ENCODE assay signal across 1 cellular context in the genomic region with DNA sequence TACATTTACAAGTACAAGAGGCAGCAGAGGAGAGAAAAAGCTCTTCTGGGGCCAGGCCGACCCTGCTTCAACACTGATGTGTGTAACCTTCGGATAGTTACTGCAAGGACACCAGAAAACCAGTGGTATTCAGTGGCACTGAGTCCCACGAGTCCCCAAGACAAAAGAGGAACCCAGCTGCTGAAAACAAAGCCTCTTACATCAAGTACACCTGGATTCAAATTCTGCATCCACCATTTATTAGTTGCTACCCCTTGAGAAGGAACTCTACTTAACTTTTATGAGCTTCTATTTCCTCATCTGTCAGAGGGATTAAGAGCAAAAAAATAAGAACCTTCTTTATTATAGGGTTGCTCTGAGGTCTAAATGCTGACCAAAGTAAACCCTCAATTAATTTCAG.
TF ChIP-seq lines count a peak whose summit lies in the region.

No MANE protein-coding gene starts in this region.

TF ChIP-seq in HepG2, 621 proteins besides CTCF, POLR2A, EP300 and RAD21:
- TF ChIP-seq, protein P1, sequence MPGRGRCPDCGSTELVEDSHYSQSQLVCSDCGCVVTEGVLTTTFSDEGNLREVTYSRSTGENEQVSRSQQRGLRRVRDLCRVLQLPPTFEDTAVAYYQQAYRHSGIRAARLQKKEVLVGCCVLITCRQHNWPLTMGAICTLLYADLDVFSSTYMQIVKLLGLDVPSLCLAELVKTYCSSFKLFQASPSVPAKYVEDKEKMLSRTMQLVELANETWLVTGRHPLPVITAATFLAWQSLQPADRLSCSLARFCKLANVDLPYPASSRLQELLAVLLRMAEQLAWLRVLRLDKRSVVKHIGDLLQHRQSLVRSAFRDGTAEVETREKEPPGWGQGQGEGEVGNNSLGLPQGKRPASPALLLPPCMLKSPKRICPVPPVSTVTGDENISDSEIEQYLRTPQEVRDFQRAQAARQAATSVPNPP (CRISPR knock-in tag; IDR thresholded peaks at IDR 0.05) = no peak
- TF ChIP-seq NR2C2 (CRISPR knock-in tag; IDR thresholded peaks at IDR 0.05; ENCODE audit: borderline replicate concordance) (no peak), MBNL3 (CRISPR knock-in tag; conservative IDR thresholded peaks at IDR 0.05) (no peak), ZNF550 (CRISPR knock-in tag; IDR thresholded peaks at IDR 0.05; ENCODE audit: borderline replicate concordance) (no peak), EZH2 (conservative IDR thresholded peaks at IDR 0.05; ENCODE audit: low read depth, low read length) (no peak), RXRA (CRISPR knock-in tag; IDR thresholded peaks at IDR 0.05) (no peak), ZNF564 (CRISPR knock-in tag; IDR thresholded peaks at IDR 0.05) (no peak), HNF4G (IDR thresholded peaks at IDR 0.05; ENCODE audit: borderline replicate concordance, low read depth, low read length) (no peak), HNF4G (CRISPR knock-in tag; IDR thresholded peaks at IDR 0.05; ENCODE audit: borderline replicate concordance, low read depth) (no peak), ZNF350 (CRISPR knock-in tag; IDR thresholded peaks at IDR 0.05; ENCODE audit: borderline replicate concordance, low read depth) (no peak), SRSF1 (optimal IDR thresholded peaks at IDR 0.05; ENCODE audit: low read depth, low read length) (no peak), REXO4 (CRISPR knock-in tag; IDR thresholded peaks at IDR 0.05; ENCODE audit: borderline replicate concordance) (no peak), ZNF431 (CRISPR knock-in tag; IDR thresholded peaks at IDR 0.05; ENCODE audit: borderline replicate concordance, low read depth) (no peak), ZNF274 (CRISPR knock-in tag; IDR thresholded peaks at IDR 0.05) (no peak), SIN3B (IDR thresholded peaks at IDR 0.05; ENCODE audit: low read length) (no peak), TBL1XR1 (IDR thresholded peaks at IDR 0.05; ENCODE audit: borderline replicate concordance, low read length, partially characterized antibody) (no peak), ZNF891 (CRISPR knock-in tag; IDR thresholded peaks at IDR 0.05) (no peak)
- TF ChIP-seq, protein P2, sequence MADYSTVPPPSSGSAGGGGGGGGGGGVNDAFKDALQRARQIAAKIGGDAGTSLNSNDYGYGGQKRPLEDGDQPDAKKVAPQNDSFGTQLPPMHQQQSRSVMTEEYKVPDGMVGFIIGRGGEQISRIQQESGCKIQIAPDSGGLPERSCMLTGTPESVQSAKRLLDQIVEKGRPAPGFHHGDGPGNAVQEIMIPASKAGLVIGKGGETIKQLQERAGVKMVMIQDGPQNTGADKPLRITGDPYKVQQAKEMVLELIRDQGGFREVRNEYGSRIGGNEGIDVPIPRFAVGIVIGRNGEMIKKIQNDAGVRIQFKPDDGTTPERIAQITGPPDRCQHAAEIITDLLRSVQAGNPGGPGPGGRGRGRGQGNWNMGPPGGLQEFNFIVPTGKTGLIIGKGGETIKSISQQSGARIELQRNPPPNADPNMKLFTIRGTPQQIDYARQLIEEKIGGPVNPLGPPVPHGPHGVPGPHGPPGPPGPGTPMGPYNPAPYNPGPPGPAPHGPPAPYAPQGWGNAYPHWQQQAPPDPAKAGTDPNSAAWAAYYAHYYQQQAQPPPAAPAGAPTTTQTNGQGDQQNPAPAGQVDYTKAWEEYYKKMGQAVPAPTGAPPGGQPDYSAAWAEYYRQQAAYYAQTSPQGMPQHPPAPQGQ (CRISPR knock-in tag; IDR thresholded peaks at IDR 0.05; ENCODE audit: borderline replicate concordance) = no peak
- TF ChIP-seq, protein P3, sequence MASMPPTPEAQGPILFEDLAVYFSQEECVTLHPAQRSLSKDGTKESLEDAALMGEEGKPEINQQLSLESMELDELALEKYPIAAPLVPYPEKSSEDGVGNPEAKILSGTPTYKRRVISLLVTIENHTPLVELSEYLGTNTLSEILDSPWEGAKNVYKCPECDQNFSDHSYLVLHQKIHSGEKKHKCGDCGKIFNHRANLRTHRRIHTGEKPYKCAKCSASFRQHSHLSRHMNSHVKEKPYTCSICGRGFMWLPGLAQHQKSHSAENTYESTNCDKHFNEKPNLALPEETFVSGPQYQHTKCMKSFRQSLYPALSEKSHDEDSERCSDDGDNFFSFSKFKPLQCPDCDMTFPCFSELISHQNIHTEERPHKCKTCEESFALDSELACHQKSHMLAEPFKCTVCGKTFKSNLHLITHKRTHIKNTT (CRISPR knock-in tag; IDR thresholded peaks at IDR 0.05) = no peak
- TF ChIP-seq, protein P4, sequence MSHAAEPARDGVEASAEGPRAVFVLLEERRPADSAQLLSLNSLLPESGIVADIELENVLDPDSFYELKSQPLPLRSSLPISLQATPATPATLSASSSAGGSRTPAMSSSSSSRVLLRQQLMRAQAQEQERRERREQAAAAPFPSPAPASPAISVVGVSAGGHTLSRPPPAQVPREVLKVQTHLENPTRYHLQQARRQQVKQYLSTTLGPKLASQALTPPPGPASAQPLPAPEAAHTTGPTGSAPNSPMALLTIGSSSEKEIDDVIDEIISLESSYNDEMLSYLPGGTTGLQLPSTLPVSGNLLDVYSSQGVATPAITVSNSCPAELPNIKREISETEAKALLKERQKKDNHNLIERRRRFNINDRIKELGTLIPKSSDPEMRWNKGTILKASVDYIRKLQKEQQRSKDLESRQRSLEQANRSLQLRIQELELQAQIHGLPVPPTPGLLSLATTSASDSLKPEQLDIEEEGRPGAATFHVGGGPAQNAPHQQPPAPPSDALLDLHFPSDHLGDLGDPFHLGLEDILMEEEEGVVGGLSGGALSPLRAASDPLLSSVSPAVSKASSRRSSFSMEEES (CRISPR knock-in tag; IDR thresholded peaks at IDR 0.05) = no peak
